2 cellular contexts compared by ENCODE assay signal in the genomic region with DNA sequence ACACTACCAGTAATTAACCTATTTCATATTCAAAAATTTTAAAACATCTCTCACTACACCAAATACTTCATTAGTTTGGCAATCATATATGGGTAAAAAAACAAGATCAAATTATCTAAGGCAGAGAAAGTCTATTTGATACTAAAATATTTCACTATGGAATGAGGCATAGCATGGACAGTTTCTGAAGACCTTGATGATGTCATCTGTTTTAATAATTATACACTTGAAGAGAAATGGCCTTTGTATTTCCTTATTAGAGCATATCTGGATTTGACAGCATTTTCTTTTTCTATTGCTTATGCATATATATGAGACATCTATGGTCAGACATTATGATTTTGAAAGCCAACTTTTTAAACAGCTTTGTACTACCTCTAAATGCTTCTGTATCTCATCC.
TF ChIP-seq lines count a peak whose summit lies in the region.

No MANE protein-coding gene starts in this region.

TF ChIP-seq in IMR-90, 13 proteins besides CTCF, POLR2A, EP300 and RAD21 (continued from another document):
- TF ChIP-seq, protein P1, sequence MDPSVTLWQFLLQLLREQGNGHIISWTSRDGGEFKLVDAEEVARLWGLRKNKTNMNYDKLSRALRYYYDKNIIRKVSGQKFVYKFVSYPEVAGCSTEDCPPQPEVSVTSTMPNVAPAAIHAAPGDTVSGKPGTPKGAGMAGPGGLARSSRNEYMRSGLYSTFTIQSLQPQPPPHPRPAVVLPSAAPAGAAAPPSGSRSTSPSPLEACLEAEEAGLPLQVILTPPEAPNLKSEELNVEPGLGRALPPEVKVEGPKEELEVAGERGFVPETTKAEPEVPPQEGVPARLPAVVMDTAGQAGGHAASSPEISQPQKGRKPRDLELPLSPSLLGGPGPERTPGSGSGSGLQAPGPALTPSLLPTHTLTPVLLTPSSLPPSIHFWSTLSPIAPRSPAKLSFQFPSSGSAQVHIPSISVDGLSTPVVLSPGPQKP (IDR thresholded peaks at IDR 0.05; ENCODE audit: borderline replicate concordance, low read depth, low read length): no peak
- no peak for TF ChIP-seq MXI1 (IDR thresholded peaks at IDR 0.05; ENCODE audit: borderline replicate concordance, low read depth, low read length)
- TF ChIP-seq RCOR1 (IDR thresholded peaks at IDR 0.05; ENCODE audit: insufficient replicate concordance, low read length): no peak
- TF ChIP-seq, protein P2, sequence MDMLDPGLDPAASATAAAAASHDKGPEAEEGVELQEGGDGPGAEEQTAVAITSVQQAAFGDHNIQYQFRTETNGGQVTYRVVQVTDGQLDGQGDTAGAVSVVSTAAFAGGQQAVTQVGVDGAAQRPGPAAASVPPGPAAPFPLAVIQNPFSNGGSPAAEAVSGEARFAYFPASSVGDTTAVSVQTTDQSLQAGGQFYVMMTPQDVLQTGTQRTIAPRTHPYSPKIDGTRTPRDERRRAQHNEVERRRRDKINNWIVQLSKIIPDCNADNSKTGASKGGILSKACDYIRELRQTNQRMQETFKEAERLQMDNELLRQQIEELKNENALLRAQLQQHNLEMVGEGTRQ (IDR thresholded peaks at IDR 0.05; ENCODE audit: low read depth, low read length): no peak
- no peak for TF ChIP-seq FOS (IDR thresholded peaks at IDR 0.05; ENCODE audit: low read depth, low read length)
- no peak for TF ChIP-seq MAZ (IDR thresholded peaks at IDR 0.05; ENCODE audit: borderline replicate concordance, low read depth, low read length)
- no peak for TF ChIP-seq BHLHE40 (IDR thresholded peaks at IDR 0.05; ENCODE audit: low read depth, low read length)
- TF ChIP-seq CHD1 (IDR thresholded peaks at IDR 0.05; ENCODE audit: low read depth, low read length): no peak
- no peak for TF ChIP-seq NFE2L2 (IDR thresholded peaks at IDR 0.05; ENCODE audit: low read depth, low read length)
- TF ChIP-seq RFX5 (IDR thresholded peaks at IDR 0.05; ENCODE audit: low read depth, low read length): no peak

TF ChIP-seq in GM12878, 131 proteins besides CTCF, POLR2A, EP300 and RAD21 (continued from another document):
- TF ChIP-seq YY1 (IDR thresholded peaks at IDR 0.05; ENCODE audit: low read depth, low read length): no peak
TF ChIP-seq in GM12878: peak in this region for 1.
